In the genomic region with DNA sequence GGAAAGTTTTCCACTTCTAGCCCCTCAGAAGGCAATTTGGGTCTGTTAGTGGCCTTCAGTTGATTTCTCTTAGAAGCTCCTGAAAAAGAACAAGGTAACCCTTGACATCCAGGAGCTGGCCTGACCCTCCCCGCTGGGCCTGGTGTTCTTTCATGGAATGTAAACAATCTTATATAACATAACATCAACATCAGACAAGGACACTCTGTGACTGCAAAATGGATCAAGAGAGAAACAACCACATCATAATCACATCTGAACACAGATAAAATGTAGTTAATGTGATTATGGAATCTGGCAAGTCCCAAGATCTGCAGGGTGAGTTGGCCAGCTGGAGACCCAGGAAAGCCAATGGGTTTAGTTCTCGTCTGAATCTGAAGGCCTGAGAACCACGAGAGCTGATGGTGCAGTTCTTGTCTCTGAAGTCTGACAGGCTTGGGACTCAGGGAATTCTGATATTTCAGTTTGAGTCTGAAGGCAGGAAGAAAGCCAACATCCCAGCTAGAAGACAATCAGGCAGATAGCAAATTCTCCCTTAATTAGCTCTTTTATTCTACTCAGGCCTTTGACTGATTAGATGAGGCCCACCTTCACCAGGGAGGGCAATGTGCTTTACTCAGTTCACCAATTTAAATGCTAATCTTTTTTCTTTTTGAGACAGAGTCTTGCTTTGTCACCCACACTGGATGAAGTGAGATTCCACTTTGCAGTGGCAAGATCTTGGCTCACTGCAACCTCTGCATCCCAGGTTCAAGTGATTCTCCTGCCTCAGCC, we compare ENCODE assay signal across 27 cellular contexts.
"Had no signal": no experiment of that assay in that cellular context is flagged by ENCODE, and none has a peak within 500 bp of the region (broad histone marks: within the 10 kb centered on the region; RNA-seq: fewer than 3 reads in every experiment).

No MANE protein-coding gene starts in this region.

- H3K9me3 ChIP-seq: breast epithelium, heart left ventricle, sigmoid colon, stomach, thyroid gland had no signal

- H3K36me3 Mint-ChIP-seq: immature natural killer cell; stimulated activated naive B cell treated with anti-CD40 and anti-IgM and Interleukin-4, amounts not matched to agents 10 μg/mL and 1 μg/mL and 100 μg/mL, for 72 hours had no signal

- FAIRE-seq: small intestine had no signal

- H3K4me1 ChIP-seq: breast epithelium, foreskin keratinocyte, sigmoid colon, thyroid gland had no signal

- H3K4me3 ChIP-seq: breast epithelium, heart left ventricle, sigmoid colon, stomach, thyroid gland had no signal

- ATAC-seq: activated naive CD8-positive, alpha-beta T cell treated with anti-CD3 and anti-CD28 coated beads, Interleukin-2, amount 50 U/mL, for 24 hours; esophagus mucosa; foreskin keratinocyte; left lobe of liver; stimulated activated naive B cell treated with anti-CD40 and anti-IgM and Interleukin-4, amounts not matched to agents 10 μg/mL and 1 μg/mL and 100 μg/mL, for 72 hours had no signal

- H3K9me3 Mint-ChIP-seq: activated CD4-positive, alpha-beta memory T cell treated with anti-CD3 and anti-CD28 coated beads, Interleukin-2, amount 10 ng/mL, durations not matched to agents 7 days and 5 days; activated CD4-positive, alpha-beta T cell treated with anti-CD3 and anti-CD28 coated beads, Interleukin-2, amount 10 ng/mL, durations not matched to agents 24 days and 14 days; activated naive CD8-positive, alpha-beta T cell treated with anti-CD3 and anti-CD28 coated beads, Interleukin-2, amount 50 U/mL, for 24 hours; activated T-cell treated with anti-CD3 and anti-CD28 coated beads, Interleukin-2, amount 50 U/mL, for 24 hours; dendritic cell treated with granulocyte-macrophage colony-stimulating factor and Interleukin-4, amounts not matched to agents 40 ng/mL and 50 ng/mL, for 4 days; endodermal cell; immature natural killer cell; nephron; stimulated activated naive B cell treated with anti-CD40 and anti-IgM and Interleukin-4, amounts not matched to agents 10 μg/mL and 1 μg/mL and 100 μg/mL, for 72 hours had no signal

- H3K27me3 ChIP-seq: breast epithelium, heart left ventricle, sigmoid colon, stomach, thyroid gland had no signal

- H3K27me3 Mint-ChIP-seq: activated CD4-positive, alpha-beta memory T cell treated with anti-CD3 and anti-CD28 coated beads, Interleukin-2, amount 10 ng/mL, durations not matched to agents 7 days and 5 days; dendritic cell treated with granulocyte-macrophage colony-stimulating factor and Interleukin-4, amounts not matched to agents 40 ng/mL and 50 ng/mL, for 4 days had no signal

- H3K4me1 Mint-ChIP-seq: endodermal cell, immature natural killer cell had no signal

- H3K36me3 ChIP-seq: breast epithelium, heart left ventricle, sigmoid colon, stomach, thyroid gland had no signal

- DNase-seq: activated CD4-positive, alpha-beta memory T cell treated with anti-CD3 and anti-CD28 coated beads, Interleukin-2, amount 10 ng/mL, durations not matched to agents 7 days and 5 days; activated CD4-positive, alpha-beta T cell treated with anti-CD3 and anti-CD28 coated beads, Interleukin-2, amount 10 ng/mL, durations not matched to agents 24 days and 14 days; activated CD4-positive, CD25-positive, alpha-beta regulatory T cell treated with anti-CD3 and anti-CD28 coated beads, Interleukin-2, amount 50 U/mL, for 72 hours; activated CD8-positive, alpha-beta memory T cell treated with anti-CD3 and anti-CD28 coated beads, Interleukin-2, amount 50 U/mL, for 48 hours; activated gamma-delta T cell; activated naive CD4-positive, alpha-beta T cell treated with anti-CD3 and anti-CD28 coated beads, Interleukin-2, amount 50 U/mL, for 16 hours; activated naive CD8-positive, alpha-beta T cell treated with anti-CD3 and anti-CD28 coated beads, Interleukin-2, amount 50 U/mL, for 24 hours; activated T-cell treated with anti-CD3 and anti-CD28 coated beads, Interleukin-2, amount 50 U/mL, for 24 hours; central memory CD4-positive, alpha-beta T cell; endodermal cell; foreskin keratinocyte; hypothalamus; immature natural killer cell; kidney glomerular epithelial cell; sigmoid colon; small intestine; stimulated activated CD4-positive, alpha-beta T cell treated with anti-CD3 and anti-CD28 coated beads, Interleukin-2, amount 100 ng/mL, for 24 hours; stimulated activated naive B cell treated with anti-CD40 and anti-IgM and Interleukin-4, amounts not matched to agents 10 μg/mL and 1 μg/mL and 100 μg/mL, for 72 hours; stomach; T-helper 2 cell; thyroid gland had no signal

- H3K27ac ChIP-seq: breast epithelium, foreskin keratinocyte, heart left ventricle, sigmoid colon, stomach, thyroid gland had no signal

- H3K27ac Mint-ChIP-seq: activated CD4-positive, alpha-beta memory T cell treated with anti-CD3 and anti-CD28 coated beads, Interleukin-2, amount 10 ng/mL, durations not matched to agents 7 days and 5 days; activated CD4-positive, alpha-beta T cell treated with anti-CD3 and anti-CD28 coated beads, Interleukin-2, amount 10 ng/mL, durations not matched to agents 24 days and 14 days; activated naive CD8-positive, alpha-beta T cell treated with anti-CD3 and anti-CD28 coated beads, Interleukin-2, amount 50 U/mL, for 24 hours; activated T-cell treated with anti-CD3 and anti-CD28 coated beads, Interleukin-2, amount 50 U/mL, for 24 hours; dendritic cell treated with granulocyte-macrophage colony-stimulating factor and Interleukin-4, amounts not matched to agents 40 ng/mL and 50 ng/mL, for 4 days; endodermal cell; immature natural killer cell; nephron; stimulated activated naive B cell treated with anti-CD40 and anti-IgM and Interleukin-4, amounts not matched to agents 10 μg/mL and 1 μg/mL and 100 μg/mL, for 72 hours had no signal

- H3K4me3 Mint-ChIP-seq: activated CD4-positive, alpha-beta memory T cell treated with anti-CD3 and anti-CD28 coated beads, Interleukin-2, amount 10 ng/mL, durations not matched to agents 7 days and 5 days; activated CD4-positive, alpha-beta T cell treated with anti-CD3 and anti-CD28 coated beads, Interleukin-2, amount 10 ng/mL, durations not matched to agents 24 days and 14 days; activated naive CD8-positive, alpha-beta T cell treated with anti-CD3 and anti-CD28 coated beads, Interleukin-2, amount 50 U/mL, for 24 hours; activated T-cell treated with anti-CD3 and anti-CD28 coated beads, Interleukin-2, amount 50 U/mL, for 24 hours; dendritic cell treated with granulocyte-macrophage colony-stimulating factor and Interleukin-4, amounts not matched to agents 40 ng/mL and 50 ng/mL, for 4 days; endodermal cell; immature natural killer cell; nephron; stimulated activated naive B cell treated with anti-CD40 and anti-IgM and Interleukin-4, amounts not matched to agents 10 μg/mL and 1 μg/mL and 100 μg/mL, for 72 hours had no signal
